In the genomic region with DNA sequence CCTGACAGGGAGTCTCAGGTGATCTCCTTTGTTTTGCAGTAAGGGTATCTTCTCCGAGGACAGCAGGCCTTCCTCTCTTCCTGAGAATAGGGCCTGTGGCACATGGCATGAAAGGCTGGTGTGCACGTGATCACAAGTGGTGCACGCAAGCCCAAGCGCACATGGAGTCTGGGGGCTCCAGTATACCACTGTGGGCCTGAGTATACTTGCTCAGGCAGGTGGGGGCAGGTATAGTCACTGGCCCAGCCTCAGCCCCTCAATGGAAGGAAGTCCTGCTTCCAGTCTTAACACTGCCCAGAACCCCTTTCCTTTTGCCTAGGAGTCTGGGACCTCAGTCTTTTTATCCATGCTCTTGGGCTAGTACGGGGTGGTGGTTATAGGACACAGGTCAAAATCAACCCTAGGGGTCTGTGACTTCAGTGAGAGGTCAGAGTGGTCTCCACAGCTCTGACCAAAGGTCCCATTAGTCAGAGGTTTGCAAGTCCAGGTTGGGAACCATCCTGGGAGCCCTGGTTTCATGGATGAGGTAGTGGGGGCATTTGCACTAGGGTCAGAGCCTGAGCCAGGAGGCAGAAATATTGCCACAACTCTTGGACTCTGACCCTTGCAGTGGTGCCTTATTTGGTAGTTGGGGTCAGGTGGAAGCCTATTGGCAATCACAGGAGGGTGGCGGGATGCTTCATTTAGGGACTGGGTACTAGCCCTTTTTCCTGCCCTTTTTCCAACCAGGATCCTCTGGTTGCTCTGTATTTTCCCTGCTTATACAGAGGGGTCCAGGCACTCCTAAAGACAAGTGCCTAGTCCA, we compare ENCODE assay signal across 1 cellular context.
TF ChIP-seq lines count a peak whose summit lies in the region.

No MANE protein-coding gene starts in this region.

TF ChIP-seq in SK-N-SH, 30 proteins besides CTCF, POLR2A, EP300 and RAD21 (continued from another document):
- TF ChIP-seq ZBTB33 (IDR thresholded peaks at IDR 0.05; ENCODE audit: borderline replicate concordance, low read depth) (no peak), EZH2phosphoT487 (IDR thresholded peaks at IDR 0.05; ENCODE audit: borderline replicate concordance, low read depth) (no peak), MAX (IDR thresholded peaks at IDR 0.05; ENCODE audit: low read depth) (no peak), FOSL2 (IDR thresholded peaks at IDR 0.05; ENCODE audit: borderline replicate concordance, low read depth) (no peak), RFX5 (IDR thresholded peaks at IDR 0.05; ENCODE audit: low read length) (no peak), MEF2A (IDR thresholded peaks at IDR 0.05; ENCODE audit: borderline replicate concordance, low read depth) (no peak), SMC3 (IDR thresholded peaks at IDR 0.05; ENCODE audit: low read depth, low read length) (no peak), GABPA (IDR thresholded peaks at IDR 0.05; ENCODE audit: low read depth) (no peak)
- TF ChIP-seq, protein P1, sequence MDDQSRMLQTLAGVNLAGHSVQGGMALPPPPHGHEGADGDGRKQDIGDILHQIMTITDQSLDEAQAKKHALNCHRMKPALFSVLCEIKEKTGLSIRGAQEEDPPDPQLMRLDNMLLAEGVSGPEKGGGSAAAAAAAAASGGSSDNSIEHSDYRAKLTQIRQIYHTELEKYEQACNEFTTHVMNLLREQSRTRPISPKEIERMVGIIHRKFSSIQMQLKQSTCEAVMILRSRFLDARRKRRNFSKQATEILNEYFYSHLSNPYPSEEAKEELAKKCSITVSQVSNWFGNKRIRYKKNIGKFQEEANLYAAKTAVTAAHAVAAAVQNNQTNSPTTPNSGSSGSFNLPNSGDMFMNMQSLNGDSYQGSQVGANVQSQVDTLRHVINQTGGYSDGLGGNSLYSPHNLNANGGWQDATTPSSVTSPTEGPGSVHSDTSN (IDR thresholded peaks at IDR 0.05): no peak
